In the genomic region with DNA sequence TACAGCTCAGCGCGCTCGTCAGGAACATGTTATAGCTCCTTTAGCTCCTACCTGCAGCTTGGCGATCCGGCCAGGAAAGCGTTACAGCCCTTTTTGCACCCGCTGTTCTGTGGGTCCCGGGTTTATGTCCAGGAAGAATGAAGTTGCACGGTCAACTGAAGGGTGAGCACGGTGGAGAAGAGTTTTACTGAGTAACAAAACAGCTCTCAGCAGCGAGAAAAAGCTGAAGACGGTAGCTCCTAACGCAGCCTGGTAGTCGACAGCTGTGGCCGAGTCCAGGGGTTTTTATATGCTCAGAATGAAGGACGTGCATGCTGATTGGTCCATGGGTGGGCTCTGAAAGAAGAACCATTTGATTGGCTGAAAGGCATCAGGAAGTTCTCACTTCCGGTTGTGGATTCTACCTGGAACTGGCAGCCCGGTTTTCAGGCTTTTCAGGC, we compare ENCODE assay signal across 1 cellular context.
TF ChIP-seq lines count a peak whose summit lies in the region.

No MANE protein-coding gene starts in this region.

TF ChIP-seq in HCT116, 20 proteins besides CTCF, POLR2A, EP300 and RAD21 (continued from another document):
- TF ChIP-seq SP1 (IDR thresholded peaks at IDR 0.05; ENCODE audit: low read depth) (peak; percentile 71), TCF7L2 (IDR thresholded peaks at IDR 0.05; ENCODE audit: borderline replicate concordance, extremely low read depth, insufficient read depth, insufficient read length) (no peak), JUND (IDR thresholded peaks at IDR 0.05) (no peak), SIN3A (IDR thresholded peaks at IDR 0.05; ENCODE audit: low read depth) (peak; percentile 48; the same call in 1 of the 2 replicates)
- TF ChIP-seq, protein P1, sequence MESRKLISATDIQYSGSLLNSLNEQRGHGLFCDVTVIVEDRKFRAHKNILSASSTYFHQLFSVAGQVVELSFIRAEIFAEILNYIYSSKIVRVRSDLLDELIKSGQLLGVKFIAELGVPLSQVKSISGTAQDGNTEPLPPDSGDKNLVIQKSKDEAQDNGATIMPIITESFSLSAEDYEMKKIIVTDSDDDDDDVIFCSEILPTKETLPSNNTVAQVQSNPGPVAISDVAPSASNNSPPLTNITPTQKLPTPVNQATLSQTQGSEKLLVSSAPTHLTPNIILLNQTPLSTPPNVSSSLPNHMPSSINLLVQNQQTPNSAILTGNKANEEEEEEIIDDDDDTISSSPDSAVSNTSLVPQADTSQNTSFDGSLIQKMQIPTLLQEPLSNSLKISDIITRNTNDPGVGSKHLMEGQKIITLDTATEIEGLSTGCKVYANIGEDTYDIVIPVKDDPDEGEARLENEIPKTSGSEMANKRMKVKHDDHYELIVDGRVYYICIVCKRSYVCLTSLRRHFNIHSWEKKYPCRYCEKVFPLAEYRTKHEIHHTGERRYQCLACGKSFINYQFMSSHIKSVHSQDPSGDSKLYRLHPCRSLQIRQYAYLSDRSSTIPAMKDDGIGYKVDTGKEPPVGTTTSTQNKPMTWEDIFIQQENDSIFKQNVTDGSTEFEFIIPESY (IDR thresholded peaks at IDR 0.05; ENCODE audit: extremely low read depth, insufficient replicate concordance, low read length), result no peak
